In genomic region chr12:49555631-49556390, GRCh38 we compare ENCODE assay signal across 1 cellular context.
TF ChIP-seq lines count a peak whose summit lies in the region.

No MANE protein-coding gene starts in this region.

TF ChIP-seq in HCT116, 20 proteins besides CTCF, POLR2A, EP300 and RAD21 (continued from another document):
- no peak for TF ChIP-seq MAX (IDR thresholded peaks at IDR 0.05)
- TF ChIP-seq POLR2AphosphoS5 (IDR thresholded peaks at IDR 0.05; ENCODE audit: low read depth, low read length), result 0 out of 2 replicates have a peak, but pooled peaks have one; percentile 15
